8 cellular contexts compared by ENCODE assay signal in the genomic region with DNA sequence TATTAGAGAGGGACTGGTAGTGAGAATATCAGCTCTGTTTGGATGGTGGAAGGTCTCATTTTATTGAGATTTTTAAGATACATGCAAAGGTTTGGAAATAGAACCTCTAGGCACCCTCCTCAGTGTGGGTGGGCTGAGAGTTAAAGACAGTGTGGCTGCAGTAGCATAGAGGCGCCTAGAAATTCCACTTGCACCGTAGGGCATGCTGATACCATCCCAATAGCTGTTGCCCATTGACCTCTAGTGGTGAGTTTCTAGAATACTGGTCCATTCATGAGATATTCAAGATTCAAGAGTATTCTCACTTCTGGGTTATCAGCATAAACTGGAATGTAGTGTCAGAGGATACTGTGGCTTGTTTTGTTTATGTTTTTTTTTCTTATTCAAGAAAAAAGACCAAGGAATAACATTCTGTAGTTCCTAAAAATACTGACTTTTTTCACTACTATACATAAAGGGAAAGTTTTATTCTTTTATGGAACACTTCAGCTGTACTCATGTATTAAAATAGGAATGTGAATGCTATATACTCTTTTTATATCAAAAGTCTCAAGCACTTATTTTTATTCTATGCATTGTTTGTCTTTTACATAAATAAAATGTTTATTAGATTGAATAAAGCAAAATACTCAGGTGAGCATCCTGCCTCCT.
DNase-seq lines count a peak whose midpoint lies in the region; ATAC-seq and TF ChIP-seq lines count a peak whose summit lies in the region.

No MANE protein-coding gene starts in this region.

- peaks cover 10% of the 10 kb centered on the region for H3K36me3 ChIP-seq in fibroblast of lung (ENCODE audit: control insufficient read depth, insufficient read depth, low read length)

- peaks cover 42% of the 10 kb centered on the region for H3K36me3 Mint-ChIP-seq in natural killer cell treated with Interleukin-12 subunit alpha and Interleukin-12 subunit beta and Interleukin-15 and Interleukin-18, amount 100 ng/mL, for 72 hours

- H4K20me1 ChIP-seq in fibroblast of lung (ENCODE audit: control insufficient read depth, extremely low read depth, insufficient read depth, low read length) = no peaks in the 10 kb centered on the region

- TF ChIP-seq CTCF in fibroblast of lung (conservative IDR thresholded peaks at IDR 0.05 in 1 of 2, IDR thresholded peaks at IDR 0.05 in 1 of 2; ENCODE audit: low read depth in 1 of 2, low read length in 2 of 2) = peak; percentile 82 to 85

- peak overlapping the region; percentile 53 to 68 for H3K27ac Mint-ChIP-seq in natural killer cell treated with Interleukin-12 subunit alpha and Interleukin-12 subunit beta and Interleukin-15 and Interleukin-18, amount 100 ng/mL, for 72 hours

- H3K79me2 ChIP-seq in fibroblast of lung (ENCODE audit: control insufficient read depth, insufficient read depth, low read length) = no peaks in the 10 kb centered on the region

- no peak overlapping the region for H3K4me3 ChIP-seq in fibroblast of lung (replicated peaks in 1 of 4; ENCODE audit: control extremely low read depth in 1 of 4, insufficient read depth in 1 of 4, low read depth in 3 of 4, low read length in 4 of 4)

- DNase-seq in DMS 273 (lab: John Stamatoyannopoulos, UW; ENCODE audit: unreplicated experiment) (peak; percentile 75), GM19240 (ENCODE audit: insufficient read length, low spot score) (peak; percentile 11), NCI-H510A (lab: John Stamatoyannopoulos, UW) (peak; percentile 5), fibroblast of lung (ENCODE audit: low read depth in 2 of 2) (peak; percentile 65 to 83)
- peak; percentile 28 for DNase-seq in activated CD4-positive, alpha-beta T cell treated with anti-CD3 and anti-CD28 coated beads, Interleukin-2, amount 50 U/mL, for 1 hour
- DNase-seq in natural killer cell treated with Interleukin-12 subunit alpha and Interleukin-12 subunit beta and Interleukin-15 and Interleukin-18, amount 100 ng/mL, for 72 hours (ENCODE audit: low spot score) = no peak

- H3K4me3 Mint-ChIP-seq in natural killer cell treated with Interleukin-12 subunit alpha and Interleukin-12 subunit beta and Interleukin-15 and Interleukin-18, amount 100 ng/mL, for 72 hours = no peak overlapping the region

- ATAC-seq in HG03159 (IDR thresholded peaks at IDR 0.05; ENCODE audit: unreplicated experiment) = peak; percentile 97
- ATAC-seq in natural killer cell treated with Interleukin-12 subunit alpha and Interleukin-12 subunit beta and Interleukin-15 and Interleukin-18, amount 100 ng/mL, for 72 hours = peak; percentile 83 to 88
- no peak for ATAC-seq in HG02970 (IDR thresholded peaks at IDR 0.05; ENCODE audit: low FRiP score, unreplicated experiment)

- H3K4me2 ChIP-seq in fibroblast of lung (ENCODE audit: extremely low read depth, insufficient read depth, low read length) = no peak overlapping the region

- no peak overlapping the region for H3K27ac ChIP-seq in fibroblast of lung (ENCODE audit: insufficient read depth, low read length)

- peaks cover 10% of the 10 kb centered on the region for H3K4me1 ChIP-seq in fibroblast of lung (ENCODE audit: control insufficient read depth, extremely low read depth, insufficient read depth, low read length)

- no peaks in the 10 kb centered on the region for H3K27me3 Mint-ChIP-seq in natural killer cell treated with Interleukin-12 subunit alpha and Interleukin-12 subunit beta and Interleukin-15 and Interleukin-18, amount 100 ng/mL, for 72 hours

- H3K4me1 Mint-ChIP-seq in natural killer cell treated with Interleukin-12 subunit alpha and Interleukin-12 subunit beta and Interleukin-15 and Interleukin-18, amount 100 ng/mL, for 72 hours (ENCODE audit: low read depth in 2 of 2) = peaks cover 40 to 50% of the 10 kb centered on the region in 2 donors

- H3K9me3 ChIP-seq in fibroblast of lung (ENCODE audit: control insufficient read depth, insufficient read depth, low read depth, low read length) = no peaks in the 10 kb centered on the region

- H3K9me3 Mint-ChIP-seq in natural killer cell treated with Interleukin-12 subunit alpha and Interleukin-12 subunit beta and Interleukin-15 and Interleukin-18, amount 100 ng/mL, for 72 hours = no peaks in the 10 kb centered on the region

- no peak overlapping the region for H2AFZ ChIP-seq in fibroblast of lung (ENCODE audit: low read length)

- no peak overlapping the region for H3K9ac ChIP-seq in fibroblast of lung (ENCODE audit: insufficient read depth, low read length)

- H3K27me3 ChIP-seq in fibroblast of lung (ENCODE audit: control insufficient read depth, insufficient read depth, low read length) = no peaks in the 10 kb centered on the region
